ENCODE assay signal across 19 cellular contexts in genomic region chr3:9781551-9781950, GRCh38. TPM values are rescaled to one million over a fixed set of nuclear protein-coding genes. Genes with fewer than 3 reads are reported as not detected.
DNase-seq lines count a peak whose midpoint lies in the region; ATAC-seq, FAIRE-seq and TF ChIP-seq lines count a peak whose summit lies in the region.
"Had no signal": no experiment of that assay in that cellular context is flagged by ENCODE, and none has a peak within 500 bp of the region (broad histone marks: within the 10 kb centered on the region; RNA-seq: fewer than 3 reads in every experiment).

No MANE protein-coding gene starts in this region.

- no TSS peak for BruUV-seq in HepG2 (replicated peaks; lab: Mats Ljungman, UMichigan)

- no peak for TF ChIP-seq RAD21 in liver (IDR thresholded peaks at IDR 0.05)
- no peak for TF ChIP-seq RAD21 in HepG2 (CRISPR knock-in tag; IDR thresholded peaks at IDR 0.05)

- H3K36me3 ChIP-seq in liver (ENCODE audit: control insufficient read depth in 4 of 4, insufficient read depth in 3 of 4, low read depth in 1 of 4, low read length in 3 of 4) = peaks cover 2 to 24% (median 16%) of the 10 kb centered on the region in 4 donors
- H3K36me3 ChIP-seq in HepG2 (replicated peaks in 1 of 2; ENCODE audit: control insufficient read depth in 1 of 2, insufficient read depth in 2 of 2, low read length in 2 of 2) = peaks cover 20 to 41% of the 10 kb centered on the region in 2 experiments
- H3K36me3 ChIP-seq in thyroid gland = peaks cover 14 to 36% of the 10 kb centered on the region in 2 donors
- peaks cover 4 to 9% of the 10 kb centered on the region in 2 donors for H3K36me3 ChIP-seq in body of pancreas (replicated peaks in 1 of 2; ENCODE audit: insufficient read depth in 1 of 2, low read depth in 2 of 2)

- H3K9ac ChIP-seq in liver (ENCODE audit: low read depth in 1 of 2, low read length in 2 of 2) (no peak overlapping the region), HepG2 (ENCODE audit: insufficient read depth, low read depth, low read length) (no peak overlapping the region)
- H3K9ac ChIP-seq: parathyroid adenoma had no signal

- TF ChIP-seq POLR2A in HepG2 (IDR thresholded peaks at IDR 0.05; ENCODE audit: insufficient read depth in 1 of 2, low read depth in 2 of 2, low read length in 2 of 2) = no peak
- no peak for TF ChIP-seq POLR2A in thyroid gland (IDR thresholded peaks at IDR 0.05)
- no peak for TF ChIP-seq POLR2A in body of pancreas (IDR thresholded peaks at IDR 0.05)

- H3K27me3 ChIP-seq in liver (ENCODE audit: control insufficient read depth in 4 of 4, insufficient read depth in 4 of 4, low read length in 3 of 4) = no peaks in the 10 kb centered on the region
- H3K27me3 ChIP-seq in HepG2 (ENCODE audit: control insufficient read depth in 1 of 2, insufficient read depth in 2 of 2, low read length in 2 of 2) = no peaks in the 10 kb centered on the region
- H3K27me3 ChIP-seq in thyroid gland = no peaks in the 10 kb centered on the region
- no peaks in the 10 kb centered on the region for H3K27me3 ChIP-seq in body of pancreas
- H3K27me3 ChIP-seq: left lung, transverse colon had no signal

- H3K9me3 ChIP-seq in liver (ENCODE audit: control insufficient read depth in 4 of 4, low read length in 3 of 4) (no peaks in the 10 kb centered on the region), HepG2 (ENCODE audit: low read length) (no peaks in the 10 kb centered on the region), thyroid gland (no peaks in the 10 kb centered on the region), body of pancreas (no peaks in the 10 kb centered on the region)
- H3K9me3 ChIP-seq: left lung, transverse colon had no signal

- in situ Hi-C loops in HepG2 (cut with HindIII; ENCODE audit: extremely low pct_ligation_motif_present, low pct_unique_long_range_greater_than_20kb) = no loop called here

- H3K27ac ChIP-seq in liver (ENCODE audit: low read depth in 1 of 2, low read length in 2 of 2) = peak overlapping the region; percentile 79 to 83
- no peak overlapping the region for H3K27ac ChIP-seq in HepG2 (ENCODE audit: extremely low read length, insufficient read depth, low read length)
- peak overlapping the region; percentile 17; the same call in 1 of the 2 replicates for H3K27ac ChIP-seq in RWPE1
- H3K27ac ChIP-seq in thyroid gland = peak overlapping the region; percentile 43 to 76 (median 49)
- no peak overlapping the region for H3K27ac ChIP-seq in body of pancreas
- H3K27ac ChIP-seq: parathyroid adenoma, transverse colon had no signal

- no peak for DNase-seq in HepG2 (ENCODE audit: low spot score)
- DNase-seq in RWPE1 (ENCODE audit: low spot score) = no peak
- no peak for DNase-seq in thyroid gland
- DNase-seq in body of pancreas = no peak
- no peak for DNase-seq in LoVo (ENCODE audit: low spot score)
- DNase-seq: amygdala; DMS53; HCEC 1CT; left lung; NCI-H1930; PC-3; stimulated activated CD4-positive, alpha-beta T cell treated with anti-CD3 and anti-CD28 coated beads, Interleukin-4, amount 100 ng/mL, for 4 hours; transverse colon had no signal

- no peak for TF ChIP-seq EP300 in HepG2 (IDR thresholded peaks at IDR 0.05; ENCODE audit: low read depth in 2 of 2, low read length in 2 of 2)
- TF ChIP-seq EP300 in HepG2 (CRISPR knock-in tag; IDR thresholded peaks at IDR 0.05; ENCODE audit: borderline replicate concordance) = no peak

- no peak overlapping the region for H3K4me2 ChIP-seq in HepG2 (ENCODE audit: low read depth, low read length)

- CTCF ChIA-PET in HepG2 (lab: Yijun Ruan, JAX; ENCODE audit: low intra/inter-chr PET ratio, low total read pairs) = no interaction called here
- CTCF ChIA-PET in RWPE1 (lab: Yijun Ruan, JAX) = no interaction called here

- H3K4me1 ChIP-seq in liver (ENCODE audit: control insufficient read depth in 4 of 4, insufficient read depth in 4 of 4, low read length in 3 of 4) = peaks cover 6 to 34% (median 18%) of the 10 kb centered on the region in 4 donors
- peaks cover 16% of the 10 kb centered on the region for H3K4me1 ChIP-seq in HepG2 (ENCODE audit: insufficient read depth, low read length)
- H3K4me1 ChIP-seq in thyroid gland = peaks cover 0 to 45% of the 10 kb centered on the region in 2 donors
- H3K4me1 ChIP-seq in body of pancreas = no peaks in the 10 kb centered on the region

- H3K4me3 Mint-ChIP-seq in dendritic cell treated with granulocyte-macrophage colony-stimulating factor and Interleukin-4, amounts not matched to agents 40 ng/mL and 50 ng/mL, for 4 days = no peak overlapping the region

- POLR2A ChIA-PET in HepG2 (lab: Yijun Ruan, JAX) (interaction anchor here (1.0 to 2.5 kb wide), 3 partner anchors 11 to 120 kb away, joined by 4 to 15 read pairs (median 4); partner anchors contain the start of genes ARPC4, CAMK1 and TADA3), RWPE1 (lab: Yijun Ruan, JAX; ENCODE audit: low non-redundant PET) (no interaction called here)

- FAIRE-seq in HepG2 (lab: Jason Lieb, UNC) = no peak
- FAIRE-seq: frontal cortex, GM19239 had no signal

- H4K20me1 ChIP-seq in HepG2 (ENCODE audit: insufficient read depth, low read length) = no peaks in the 10 kb centered on the region

- H3K27me3 Mint-ChIP-seq in dendritic cell treated with granulocyte-macrophage colony-stimulating factor and Interleukin-4, amounts not matched to agents 40 ng/mL and 50 ng/mL, for 4 days = no peaks in the 10 kb centered on the region

- H3K36me3 Mint-ChIP-seq in dendritic cell treated with granulocyte-macrophage colony-stimulating factor and Interleukin-4, amounts not matched to agents 40 ng/mL and 50 ng/mL, for 4 days (ENCODE audit: low read depth) = peaks cover 61% of the 10 kb centered on the region

- H3K4me3 ChIP-seq in liver (ENCODE audit: low read depth in 1 of 3, low read length in 3 of 3) (no peak overlapping the region), HepG2 (replicated peaks in 1 of 3; ENCODE audit: insufficient read depth in 1 of 3, low read depth in 2 of 3, low read length in 3 of 3) (no peak overlapping the region), thyroid gland (replicated peaks in 1 of 3) (no peak overlapping the region), body of pancreas (no peak overlapping the region)
- H3K4me3 ChIP-seq: left lung, transverse colon had no signal

- intact Hi-C loops in HepG2 (cut with micrococcal nuclease; ENCODE audit: unreplicated experiment) (no loop called here), thyroid gland (cut with DNase I) (no loop called here), body of pancreas (cut with DNase I) (no loop called here)
- intact Hi-C loops in dendritic cell treated with granulocyte-macrophage colony-stimulating factor and Interleukin-4, amounts not matched to agents 40 ng/mL and 50 ng/mL, for 4 days (cut with micrococcal nuclease) = no loop called here

- H3K27ac Mint-ChIP-seq in dendritic cell treated with granulocyte-macrophage colony-stimulating factor and Interleukin-4, amounts not matched to agents 40 ng/mL and 50 ng/mL, for 4 days = peak overlapping the region; percentile 99

- no peak for ATAC-seq in HepG2
- ATAC-seq in GM21390 (IDR thresholded peaks at IDR 0.05; ENCODE audit: unreplicated experiment) = no peak
- no peak for ATAC-seq in body of pancreas
- ATAC-seq: left lung, PC-3 had no signal

- no peak overlapping the region for H2AFZ ChIP-seq in HepG2 (ENCODE audit: low read length)
- H2AFZ ChIP-seq: parathyroid adenoma had no signal

- 90% methylated on average over 1 of the region's 1 CpG for WGBS in liver
- WGBS in HepG2 (ENCODE audit: low lambda C conversion rate) = 86% methylated on average over 1 of the region's 1 CpG
- 87 to 93% methylated on average over 1 of the region's 1 CpG for WGBS in thyroid gland, 2 donors
- WGBS in body of pancreas, 2 donors = 40 to 42% methylated on average over 1 of the region's 1 CpG

- H3K4me1 Mint-ChIP-seq in dendritic cell treated with granulocyte-macrophage colony-stimulating factor and Interleukin-4, amounts not matched to agents 40 ng/mL and 50 ng/mL, for 4 days (ENCODE audit: low read depth) = peaks cover 64% of the 10 kb centered on the region

- no peaks in the 10 kb centered on the region for H3K79me2 ChIP-seq in HepG2 (ENCODE audit: insufficient read depth, low read length)
- H3K79me2 ChIP-seq: parathyroid adenoma had no signal

- TF ChIP-seq CTCF in liver (IDR thresholded peaks at IDR 0.05; ENCODE audit: low read depth, low read length, missing input control) (no peak), HepG2 (CRISPR knock-in tag; IDR thresholded peaks at IDR 0.05) (no peak), RWPE1 (conservative IDR thresholded peaks at IDR 0.05; ENCODE audit: low read depth) (no peak), thyroid gland (IDR thresholded peaks at IDR 0.05) (no peak), body of pancreas (IDR thresholded peaks at IDR 0.05) (no peak)

- no peaks in the 10 kb centered on the region for H3K9me3 Mint-ChIP-seq in dendritic cell treated with granulocyte-macrophage colony-stimulating factor and Interleukin-4, amounts not matched to agents 40 ng/mL and 50 ng/mL, for 4 days

RNA-seq across cellular contexts. Expression of gene TADA3, which starts 10.7 kb away (rescaled TPM):
- total RNA-seq in liver (10 to 100 TPM; 20.7 to 22.3 TPM), HepG2 (2016; rRNA removed; fragmentation: Illumina TruSeq; extraction: Trizol) (37.1 and 43.3 TPM in 2 replicates), thyroid gland (10 to 100 TPM; 64.2 to 93.3 (median 83.3) TPM), body of pancreas (10 to 100 TPM; 37.4 to 37.6 TPM)
- polyA plus RNA-seq in liver (10 to 100 TPM; 16.2 to 27.8 TPM), HepG2 (2011; rRNA removed) (32.1 and 34.4 TPM in 2 replicates)
- total RNA-seq in HepG2 (2016; cell fraction: cytosol; rRNA removed; fragmentation: Illumina TruSeq; extraction: Trizol; ENCODE audit: low read depth) = 40.6 and 44.9 TPM in 2 replicates
- total RNA-seq in HepG2 (2016; cell fraction: insoluble cytoplasmic fraction; rRNA removed; fragmentation: Illumina TruSeq; extraction: Trizol) = 36.0 and 42.7 TPM in 2 replicates
- total RNA-seq in HepG2 (2016; cell fraction: membrane; rRNA removed; fragmentation: Illumina TruSeq; extraction: Trizol) = 75.9 and 78.8 TPM in 2 replicates
- total RNA-seq in HepG2 (2016; cell fraction: nucleus; rRNA removed; fragmentation: Illumina TruSeq; extraction: Trizol) = 19.3 and 22.3 TPM in 2 replicates
- 33.5 and 41.6 TPM in 2 replicates for polyA plus RNA-seq in HepG2 (2011; cell fraction: cytosol; rRNA removed)
- 31.8 and 32.8 TPM in 2 replicates for polyA plus RNA-seq in HepG2 (2011; cell fraction: nucleus; rRNA removed)
- 29.5 and 31.4 TPM in 2 replicates for polyA plus RNA-seq in HepG2 (2012)
- polyA plus RNA-seq in HepG2 (2016; cell fraction: cytosol; fragmentation: Illumina TruSeq; extraction: Trizol; ENCODE audit: low read depth) = 76.9 and 79.2 TPM in 2 replicates
- 59.1 and 65.5 TPM in 2 replicates for polyA plus RNA-seq in HepG2 (2016; cell fraction: insoluble cytoplasmic fraction; fragmentation: Illumina TruSeq; extraction: Trizol; ENCODE audit: low read depth)
- 95.4 and 101 TPM in 2 replicates for polyA plus RNA-seq in HepG2 (2016; cell fraction: membrane; fragmentation: Illumina TruSeq; extraction: Trizol; ENCODE audit: low read depth)
- 46.7 and 52.3 TPM in 2 replicates for polyA plus RNA-seq in HepG2 (2016; cell fraction: nucleus; fragmentation: Illumina TruSeq; extraction: Trizol; ENCODE audit: insufficient read depth, low read depth)
- 35.7 and 37.3 TPM in 2 replicates for polyA minus RNA-seq in HepG2 (2011; rRNA and poly(A)+ RNA removed; ENCODE audit: low replicate concordance)
- 27.4 and 29.7 TPM in 2 replicates for polyA minus RNA-seq in HepG2 (2011; cell fraction: cytosol; rRNA and poly(A)+ RNA removed)
- polyA minus RNA-seq in HepG2 (2011; cell fraction: nucleus; rRNA and poly(A)+ RNA removed) = 12.6 and 14.8 TPM in 2 replicates

RNA-seq across cellular contexts. Expression of gene ARPC4, which starts 11.3 kb away (rescaled TPM):
- total RNA-seq in liver = 10 to 100 TPM; 53.3 to 53.6 TPM
- 10 to 100 TPM; 22.1 to 51.8 TPM for polyA plus RNA-seq in liver
- total RNA-seq in HepG2 (2016; rRNA removed; fragmentation: Illumina TruSeq; extraction: Trizol) = 73.9 and 83.6 TPM in 2 replicates
- 33.6 and 36.2 TPM in 2 replicates for total RNA-seq in HepG2 (2016; cell fraction: cytosol; rRNA removed; fragmentation: Illumina TruSeq; extraction: Trizol; ENCODE audit: low read depth)
- 70.0 and 87.2 TPM in 2 replicates for total RNA-seq in HepG2 (2016; cell fraction: insoluble cytoplasmic fraction; rRNA removed; fragmentation: Illumina TruSeq; extraction: Trizol)
- 53.3 and 56.0 TPM in 2 replicates for total RNA-seq in HepG2 (2016; cell fraction: membrane; rRNA removed; fragmentation: Illumina TruSeq; extraction: Trizol)
- 59.7 and 66.4 TPM in 2 replicates for total RNA-seq in HepG2 (2016; cell fraction: nucleus; rRNA removed; fragmentation: Illumina TruSeq; extraction: Trizol)
- 27.2 and 30.1 TPM in 2 replicates for polyA plus RNA-seq in HepG2 (2011; rRNA removed)
- 38.6 and 40.7 TPM in 2 replicates for polyA plus RNA-seq in HepG2 (2011; cell fraction: cytosol; rRNA removed)
- 29.3 and 34.8 TPM in 2 replicates for polyA plus RNA-seq in HepG2 (2011; cell fraction: nucleus; rRNA removed)
- 27.0 and 41.3 TPM in 2 replicates for polyA plus RNA-seq in HepG2 (2012)
- 28.3 and 37.9 TPM in 2 replicates for polyA plus RNA-seq in HepG2 (2016; cell fraction: cytosol; fragmentation: Illumina TruSeq; extraction: Trizol; ENCODE audit: low read depth)
- polyA plus RNA-seq in HepG2 (2016; cell fraction: insoluble cytoplasmic fraction; fragmentation: Illumina TruSeq; extraction: Trizol; ENCODE audit: low read depth) = 75.5 and 85.0 TPM in 2 replicates
- 43.0 TPM in 2 replicates for polyA plus RNA-seq in HepG2 (2016; cell fraction: membrane; fragmentation: Illumina TruSeq; extraction: Trizol; ENCODE audit: low read depth)
- 75.8 and 91.3 TPM in 2 replicates for polyA plus RNA-seq in HepG2 (2016; cell fraction: nucleus; fragmentation: Illumina TruSeq; extraction: Trizol; ENCODE audit: insufficient read depth, low read depth)
- 36.5 and 108 TPM in 2 replicates for polyA minus RNA-seq in HepG2 (2011; rRNA and poly(A)+ RNA removed; ENCODE audit: low replicate concordance)
- polyA minus RNA-seq in HepG2 (2011; cell fraction: cytosol; rRNA and poly(A)+ RNA removed) = 34.9 and 44.1 TPM in 2 replicates
- polyA minus RNA-seq in HepG2 (2011; cell fraction: nucleus; rRNA and poly(A)+ RNA removed) = 62.7 and 78.3 TPM in 2 replicates
- 100 to 1,000 TPM; 155 to 232 (median 187) TPM for total RNA-seq in thyroid gland
- 10 to 100 TPM; 33.6 to 57.1 TPM for total RNA-seq in body of pancreas

RNA-seq across cellular contexts. Expression of gene CAMK1, which starts 11.8 kb away (rescaled TPM):
- total RNA-seq in liver (10 to 100 TPM; 13.8 to 17.3 TPM), HepG2 (2016; rRNA removed; fragmentation: Illumina TruSeq; extraction: Trizol) (51.8 and 53.3 TPM in 2 replicates), thyroid gland (10 to 100 TPM; 32.1 to 44.8 (median 35.9) TPM), body of pancreas (10 to 100 TPM; 10.9 to 34.9 TPM)
- polyA plus RNA-seq in liver (10 to 100 TPM; 16.0 to 20.1 TPM), HepG2 (2011; rRNA removed) (26.4 and 27.7 TPM in 2 replicates)
- total RNA-seq in HepG2 (2016; cell fraction: cytosol; rRNA removed; fragmentation: Illumina TruSeq; extraction: Trizol; ENCODE audit: low read depth) = 40.6 and 50.9 TPM in 2 replicates
- 49.0 and 53.3 TPM in 2 replicates for total RNA-seq in HepG2 (2016; cell fraction: insoluble cytoplasmic fraction; rRNA removed; fragmentation: Illumina TruSeq; extraction: Trizol)
- 44.9 and 61.9 TPM in 2 replicates for total RNA-seq in HepG2 (2016; cell fraction: membrane; rRNA removed; fragmentation: Illumina TruSeq; extraction: Trizol)
- total RNA-seq in HepG2 (2016; cell fraction: nucleus; rRNA removed; fragmentation: Illumina TruSeq; extraction: Trizol) = 26.4 and 30.0 TPM in 2 replicates
- 25.3 and 29.8 TPM in 2 replicates for polyA plus RNA-seq in HepG2 (2011; cell fraction: cytosol; rRNA removed)
- 30.9 and 36.6 TPM in 2 replicates for polyA plus RNA-seq in HepG2 (2011; cell fraction: nucleus; rRNA removed)
- polyA plus RNA-seq in HepG2 (2012) = 17.5 and 20.2 TPM in 2 replicates
- 36.8 and 48.6 TPM in 2 replicates for polyA plus RNA-seq in HepG2 (2016; cell fraction: cytosol; fragmentation: Illumina TruSeq; extraction: Trizol; ENCODE audit: low read depth)
- polyA plus RNA-seq in HepG2 (2016; cell fraction: insoluble cytoplasmic fraction; fragmentation: Illumina TruSeq; extraction: Trizol; ENCODE audit: low read depth) = 45.8 and 51.6 TPM in 2 replicates
- 36.9 and 45.8 TPM in 2 replicates for polyA plus RNA-seq in HepG2 (2016; cell fraction: membrane; fragmentation: Illumina TruSeq; extraction: Trizol; ENCODE audit: low read depth)
- 55.8 and 58.3 TPM in 2 replicates for polyA plus RNA-seq in HepG2 (2016; cell fraction: nucleus; fragmentation: Illumina TruSeq; extraction: Trizol; ENCODE audit: insufficient read depth, low read depth)
- 4.7 and 17.6 TPM in 2 replicates for polyA minus RNA-seq in HepG2 (2011; rRNA and poly(A)+ RNA removed; ENCODE audit: low replicate concordance)
- polyA minus RNA-seq in HepG2 (2011; cell fraction: cytosol; rRNA and poly(A)+ RNA removed) = 8.4 and 15.1 TPM in 2 replicates
- 8.4 and 10.3 TPM in 2 replicates for polyA minus RNA-seq in HepG2 (2011; cell fraction: nucleus; rRNA and poly(A)+ RNA removed)

RNA-seq across cellular contexts. Expression of gene TTLL3, which starts 28.5 kb away (rescaled TPM):
- 10 to 100 TPM in 1 of 2 donors, 1 to 10 TPM in 1; 4.9 to 19.6 TPM for total RNA-seq in liver
- 1 to 10 TPM; 2.8 to 8.0 TPM for polyA plus RNA-seq in liver
- 1.9 and 9.5 TPM in 2 replicates for total RNA-seq in HepG2 (2016; rRNA removed; fragmentation: Illumina TruSeq; extraction: Trizol)
- total RNA-seq in HepG2 (2016; cell fraction: cytosol; rRNA removed; fragmentation: Illumina TruSeq; extraction: Trizol; ENCODE audit: low read depth) = 2.5 and 4.8 TPM in 2 replicates
- total RNA-seq in HepG2 (2016; cell fraction: insoluble cytoplasmic fraction; rRNA removed; fragmentation: Illumina TruSeq; extraction: Trizol) = 3.0 and 10.9 TPM in 2 replicates
- total RNA-seq in HepG2 (2016; cell fraction: membrane; rRNA removed; fragmentation: Illumina TruSeq; extraction: Trizol) = 2.5 and 4.3 TPM in 2 replicates
- total RNA-seq in HepG2 (2016; cell fraction: nucleus; rRNA removed; fragmentation: Illumina TruSeq; extraction: Trizol) = 18.5 and 22.1 TPM in 2 replicates
- 51.2 and 59.3 TPM in 2 replicates for polyA plus RNA-seq in HepG2 (2011; rRNA removed)
- 10.0 and 13.7 TPM in 2 replicates for polyA plus RNA-seq in HepG2 (2011; cell fraction: cytosol; rRNA removed)
- 463 and 502 TPM in 2 replicates for polyA plus RNA-seq in HepG2 (2011; cell fraction: nucleus; rRNA removed)
- 30.3 and 36.9 TPM in 2 replicates for polyA plus RNA-seq in HepG2 (2012)
- 0.27 and 0.43 TPM in 2 replicates for polyA plus RNA-seq in HepG2 (2016; cell fraction: cytosol; fragmentation: Illumina TruSeq; extraction: Trizol; ENCODE audit: low read depth)
- polyA plus RNA-seq in HepG2 (2016; cell fraction: insoluble cytoplasmic fraction; fragmentation: Illumina TruSeq; extraction: Trizol; ENCODE audit: low read depth) = 2.5 and 2.6 TPM in 2 replicates
- 0.88 and 2.6 TPM in 2 replicates for polyA plus RNA-seq in HepG2 (2016; cell fraction: membrane; fragmentation: Illumina TruSeq; extraction: Trizol; ENCODE audit: low read depth)
- 92.7 and 95.3 TPM in 2 replicates for polyA plus RNA-seq in HepG2 (2016; cell fraction: nucleus; fragmentation: Illumina TruSeq; extraction: Trizol; ENCODE audit: insufficient read depth, low read depth)
- 42.0 and 56.1 TPM in 2 replicates for polyA minus RNA-seq in HepG2 (2011; rRNA and poly(A)+ RNA removed; ENCODE audit: low replicate concordance)
- polyA minus RNA-seq in HepG2 (2011; cell fraction: cytosol; rRNA and poly(A)+ RNA removed) = 3.3 and 3.7 TPM in 2 replicates
- 83.4 and 89.9 TPM in 2 replicates for polyA minus RNA-seq in HepG2 (2011; cell fraction: nucleus; rRNA and poly(A)+ RNA removed)
- 10 to 100 TPM; 39.0 to 64.6 (median 56.9) TPM for total RNA-seq in thyroid gland
- total RNA-seq in body of pancreas = 10 to 100 TPM; 24.1 to 88.0 TPM

RNA-seq across cellular contexts. Expression of gene OGG1, which starts 31.8 kb away (rescaled TPM):
- total RNA-seq in liver (10 to 100 TPM in 1 of 2 donors, 1 to 10 TPM in 1; 9.1 to 19.8 TPM), HepG2 (2016; rRNA removed; fragmentation: Illumina TruSeq; extraction: Trizol) (23.8 and 28.7 TPM in 2 replicates), thyroid gland (10 to 100 TPM; 23.7 to 46.6 (median 30.3) TPM), body of pancreas (10 to 100 TPM; 18.1 to 28.3 TPM)
- polyA plus RNA-seq in liver (10 to 100 TPM in 1 of 2 donors, 1 to 10 TPM in 1; 8.9 to 10.8 TPM), HepG2 (2011; rRNA removed) (33.2 and 38.9 TPM in 2 replicates)
- total RNA-seq in HepG2 (2016; cell fraction: cytosol; rRNA removed; fragmentation: Illumina TruSeq; extraction: Trizol; ENCODE audit: low read depth) = 45.5 and 45.8 TPM in 2 replicates
- 26.5 and 28.3 TPM in 2 replicates for total RNA-seq in HepG2 (2016; cell fraction: insoluble cytoplasmic fraction; rRNA removed; fragmentation: Illumina TruSeq; extraction: Trizol)
- 17.8 and 19.8 TPM in 2 replicates for total RNA-seq in HepG2 (2016; cell fraction: membrane; rRNA removed; fragmentation: Illumina TruSeq; extraction: Trizol)
- total RNA-seq in HepG2 (2016; cell fraction: nucleus; rRNA removed; fragmentation: Illumina TruSeq; extraction: Trizol) = 23.3 and 24.6 TPM in 2 replicates
- polyA plus RNA-seq in HepG2 (2011; cell fraction: cytosol; rRNA removed) = 23.2 and 27.3 TPM in 2 replicates
- 48.7 and 59.7 TPM in 2 replicates for polyA plus RNA-seq in HepG2 (2011; cell fraction: nucleus; rRNA removed)
- 19.0 and 19.1 TPM in 2 replicates for polyA plus RNA-seq in HepG2 (2012)
- polyA plus RNA-seq in HepG2 (2016; cell fraction: cytosol; fragmentation: Illumina TruSeq; extraction: Trizol; ENCODE audit: low read depth) = 9.3 and 10.9 TPM in 2 replicates
- 31.9 and 32.4 TPM in 2 replicates for polyA plus RNA-seq in HepG2 (2016; cell fraction: insoluble cytoplasmic fraction; fragmentation: Illumina TruSeq; extraction: Trizol; ENCODE audit: low read depth)
- polyA plus RNA-seq in HepG2 (2016; cell fraction: membrane; fragmentation: Illumina TruSeq; extraction: Trizol; ENCODE audit: low read depth) = 15.9 and 18.6 TPM in 2 replicates
- 26.3 and 38.4 TPM in 2 replicates for polyA plus RNA-seq in HepG2 (2016; cell fraction: nucleus; fragmentation: Illumina TruSeq; extraction: Trizol; ENCODE audit: insufficient read depth, low read depth)
- 89.8 and 134 TPM in 2 replicates for polyA minus RNA-seq in HepG2 (2011; rRNA and poly(A)+ RNA removed; ENCODE audit: low replicate concordance)
- polyA minus RNA-seq in HepG2 (2011; cell fraction: cytosol; rRNA and poly(A)+ RNA removed) = 15.1 and 17.1 TPM in 2 replicates
- 56.5 and 63.9 TPM in 2 replicates for polyA minus RNA-seq in HepG2 (2011; cell fraction: nucleus; rRNA and poly(A)+ RNA removed)

Comparison
In these comparisons a context has a peak if more than half of its experiments do, and no peak if none do; other contexts are left out.
1. H3K27ac ChIP-seq: peak in liver (2 of 2), RWPE1 (single experiment) and thyroid gland (3 of 3); none in HepG2 (single experiment) and body of pancreas (0 of 4).